ENCODE assay signal across 12 cellular contexts in the genomic region with DNA sequence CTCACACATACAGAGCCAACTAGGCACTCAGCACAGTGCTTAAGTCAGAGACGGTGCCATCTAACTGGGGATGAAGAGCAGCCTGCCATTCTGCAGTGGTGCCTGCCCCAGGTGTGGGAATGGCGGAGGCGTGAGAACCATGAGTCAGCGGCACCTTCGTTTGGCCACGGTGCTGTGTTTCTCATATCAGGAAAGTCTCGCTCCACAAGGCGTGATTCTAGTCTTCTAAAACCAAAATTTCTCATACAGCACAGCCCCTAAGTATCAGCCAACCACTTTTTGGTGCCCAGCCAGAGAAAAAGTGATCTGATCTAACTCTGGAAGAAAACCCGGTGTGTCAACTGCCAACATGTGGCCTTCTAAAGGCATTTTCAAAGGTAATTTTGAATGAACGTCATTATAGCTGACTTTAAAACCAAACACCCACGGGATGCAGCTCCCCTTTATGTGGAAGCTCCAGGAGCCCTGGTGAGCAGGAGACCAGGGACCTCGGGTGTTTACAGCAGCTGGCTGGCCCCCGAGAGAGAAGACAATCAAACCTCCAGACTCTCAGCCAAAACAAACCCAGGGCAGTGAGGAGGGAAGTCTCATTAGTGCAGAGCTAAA. TPM values are rescaled to one million over a fixed set of nuclear protein-coding genes. Genes with fewer than 3 reads are reported as not detected.
DNase-seq lines count a peak whose midpoint lies in the region; ATAC-seq and TF ChIP-seq lines count a peak whose summit lies in the region.
"Had no signal": no experiment of that assay in that cellular context is flagged by ENCODE, and none has a peak within 500 bp of the region (broad histone marks: within the 10 kb centered on the region; RNA-seq: fewer than 3 reads in every experiment).

No MANE protein-coding gene starts in this region.

- H3K9me3 Mint-ChIP-seq in MCF 10A (ENCODE audit: unreplicated experiment) = no peaks in the 10 kb centered on the region
- no peaks in the 10 kb centered on the region for H3K9me3 Mint-ChIP-seq in activated T-cell treated with anti-CD3 and anti-CD28 coated beads, Interleukin-2, amount 50 U/mL, for 24 hours
- H3K9me3 Mint-ChIP-seq in stimulated activated effector memory CD8-positive, alpha-beta T cell treated with anti-CD3 and anti-CD28 coated beads, Interleukin-12 subunit alpha, Interleukin-12 subunit beta, amount 100 ng/mL, for 72 hours = no peaks in the 10 kb centered on the region
- H3K9me3 Mint-ChIP-seq in CD8-positive, alpha-beta T cell = no peaks in the 10 kb centered on the region
- H3K9me3 Mint-ChIP-seq: CD4-positive, alpha-beta T cell had no signal

- no peaks in the 10 kb centered on the region for H3K27me3 Mint-ChIP-seq in MCF 10A (ENCODE audit: insufficient read depth, unreplicated experiment)
- H3K27me3 Mint-ChIP-seq in activated T-cell treated with anti-CD3 and anti-CD28 coated beads, Interleukin-2, amount 50 U/mL, for 24 hours = peaks cover 36% of the 10 kb centered on the region
- peaks cover 13% of the 10 kb centered on the region for H3K27me3 Mint-ChIP-seq in CD8-positive, alpha-beta T cell (ENCODE audit: low read depth)

- TF ChIP-seq CTCF in MCF 10A (IDR thresholded peaks at IDR 0.05; ENCODE audit: unreplicated experiment) = no peak
- no peak for TF ChIP-seq CTCF in breast epithelium (IDR thresholded peaks at IDR 0.05)
- TF ChIP-seq CTCF in CD8-positive, alpha-beta T cell (IDR thresholded peaks at IDR 0.05) = no peak
- TF ChIP-seq CTCF in Peyer's patch (IDR thresholded peaks at IDR 0.05) = no peak

- no peak overlapping the region for H3K27ac Mint-ChIP-seq in MCF 10A (ENCODE audit: low read depth, unreplicated experiment)
- H3K27ac Mint-ChIP-seq in activated T-cell treated with anti-CD3 and anti-CD28 coated beads, Interleukin-2, amount 50 U/mL, for 24 hours = no peak overlapping the region
- H3K27ac Mint-ChIP-seq in stimulated activated effector memory CD8-positive, alpha-beta T cell treated with anti-CD3 and anti-CD28 coated beads, Interleukin-12 subunit alpha, Interleukin-12 subunit beta, amount 100 ng/mL, for 72 hours = no peak overlapping the region
- H3K27ac Mint-ChIP-seq in CD8-positive, alpha-beta T cell = no peak overlapping the region
- H3K27ac Mint-ChIP-seq: CD4-positive, alpha-beta T cell had no signal

- H3K27ac ChIP-seq in breast epithelium (no peak overlapping the region), Peyer's patch (no peak overlapping the region)
- no peak overlapping the region for H3K27ac ChIP-seq in CD8-positive, alpha-beta T cell (ENCODE audit: low read depth, low read length)

- H3K36me3 ChIP-seq in breast epithelium (no peaks in the 10 kb centered on the region), Peyer's patch (no peaks in the 10 kb centered on the region)
- H3K36me3 ChIP-seq in CD8-positive, alpha-beta T cell (ENCODE audit: insufficient read depth, low read length) = no peaks in the 10 kb centered on the region

- no peak overlapping the region for H3K4me3 Mint-ChIP-seq in MCF 10A (ENCODE audit: unreplicated experiment)
- H3K4me3 Mint-ChIP-seq in activated T-cell treated with anti-CD3 and anti-CD28 coated beads, Interleukin-2, amount 50 U/mL, for 24 hours = no peak overlapping the region
- no peak overlapping the region for H3K4me3 Mint-ChIP-seq in stimulated activated effector memory CD8-positive, alpha-beta T cell treated with anti-CD3 and anti-CD28 coated beads, Interleukin-12 subunit alpha, Interleukin-12 subunit beta, amount 100 ng/mL, for 72 hours
- H3K4me3 Mint-ChIP-seq in CD8-positive, alpha-beta T cell = no peak overlapping the region
- H3K4me3 Mint-ChIP-seq: CD4-positive, alpha-beta T cell had no signal

- intact Hi-C loops in MCF 10A (cut with micrococcal nuclease) (no loop called here), breast epithelium (cut with DNase I; ENCODE audit: low total_unique reads) (no loop called here)
- intact Hi-C loops in CD8-positive, alpha-beta T cell (cut with DNase I, micrococcal nuclease) = no loop called here

- H3K27me3 ChIP-seq in breast epithelium = no peaks in the 10 kb centered on the region
- no peaks in the 10 kb centered on the region for H3K27me3 ChIP-seq in CD8-positive, alpha-beta T cell (ENCODE audit: insufficient read depth, low read length)
- no peaks in the 10 kb centered on the region for H3K27me3 ChIP-seq in Peyer's patch

- POLR2A ChIA-PET in MCF 10A (lab: Yijun Ruan, JAX) = no interaction called here
- POLR2A ChIA-PET in CD8-positive, alpha-beta T cell (lab: Charles Lee) = no interaction called here

- TF ChIP-seq POLR2A in breast epithelium (IDR thresholded peaks at IDR 0.05) = no peak
- no peak for TF ChIP-seq POLR2A in Peyer's patch (IDR thresholded peaks at IDR 0.05)

- H3K4me3 ChIP-seq in breast epithelium = no peak overlapping the region
- H3K4me3 ChIP-seq in CD8-positive, alpha-beta T cell (ENCODE audit: low read depth, low read length) = no peak overlapping the region
- H3K4me3 ChIP-seq in Peyer's patch = no peak overlapping the region

- peak; percentile 71 for ATAC-seq in HG02852 (IDR thresholded peaks at IDR 0.05; ENCODE audit: unreplicated experiment)
- peak; percentile 85 for ATAC-seq in stimulated activated effector memory CD8-positive, alpha-beta T cell treated with anti-CD3 and anti-CD28 coated beads, Interleukin-12 subunit alpha, Interleukin-12 subunit beta, amount 100 ng/mL, for 72 hours
- ATAC-seq in CD8-positive, alpha-beta T cell = no peak

- H3K4me1 Mint-ChIP-seq in MCF 10A (ENCODE audit: insufficient read depth, unreplicated experiment) = no peaks in the 10 kb centered on the region
- peaks cover 14% of the 10 kb centered on the region for H3K4me1 Mint-ChIP-seq in activated T-cell treated with anti-CD3 and anti-CD28 coated beads, Interleukin-2, amount 50 U/mL, for 24 hours (ENCODE audit: low read depth)
- peaks cover 10% of the 10 kb centered on the region for H3K4me1 Mint-ChIP-seq in stimulated activated effector memory CD8-positive, alpha-beta T cell treated with anti-CD3 and anti-CD28 coated beads, Interleukin-12 subunit alpha, Interleukin-12 subunit beta, amount 100 ng/mL, for 72 hours
- H3K4me1 Mint-ChIP-seq in CD8-positive, alpha-beta T cell (ENCODE audit: low read depth) = no peaks in the 10 kb centered on the region

- H3K9me3 ChIP-seq in breast epithelium = no peaks in the 10 kb centered on the region
- H3K9me3 ChIP-seq in CD8-positive, alpha-beta T cell (ENCODE audit: low read length) = no peaks in the 10 kb centered on the region
- no peaks in the 10 kb centered on the region for H3K9me3 ChIP-seq in Peyer's patch

- DNase-seq in MCF 10A (ENCODE audit: unreplicated experiment) = peak; percentile 55
- DNase-seq in breast epithelium (ENCODE audit: low spot score in 2 of 2) = no peak
- peak; percentile 42 for DNase-seq in activated T-cell treated with anti-CD3 and anti-CD28 coated beads, Interleukin-2, amount 50 U/mL, for 24 hours
- peak in 1 of 2 donors; percentile 61 for DNase-seq in stimulated activated effector memory CD8-positive, alpha-beta T cell treated with anti-CD3 and anti-CD28 coated beads, Interleukin-12 subunit alpha, Interleukin-12 subunit beta, amount 100 ng/mL, for 72 hours (ENCODE audit: low spot score in 2 of 2)
- DNase-seq in CD8-positive, alpha-beta T cell = no peak
- no peak for DNase-seq in Peyer's patch
- no peak for DNase-seq in epidermal melanocyte (ENCODE audit: insufficient read length, low spot score)
- DNase-seq: amygdala; CD4-positive, alpha-beta T cell; hypothalamus had no signal

- CTCF ChIA-PET in MCF 10A (lab: Yijun Ruan, JAX) = interaction anchor here (0.6 to 0.7 kb wide), 3 partner anchors 23 to 461 kb away, joined by 3 read pairs; no protein-coding TSS in a partner anchor
- CTCF ChIA-PET in CD8-positive, alpha-beta T cell (lab: Charles Lee) = interaction anchor here (0.6 kb wide), 1 partner anchor 866 kb away, joined by 3 read pairs; no protein-coding TSS in a partner anchor

- no peaks in the 10 kb centered on the region for H3K36me3 Mint-ChIP-seq in MCF 10A (ENCODE audit: insufficient read depth, unreplicated experiment)
- no peaks in the 10 kb centered on the region for H3K36me3 Mint-ChIP-seq in activated T-cell treated with anti-CD3 and anti-CD28 coated beads, Interleukin-2, amount 50 U/mL, for 24 hours (ENCODE audit: low read depth)
- H3K36me3 Mint-ChIP-seq in stimulated activated effector memory CD8-positive, alpha-beta T cell treated with anti-CD3 and anti-CD28 coated beads, Interleukin-12 subunit alpha, Interleukin-12 subunit beta, amount 100 ng/mL, for 72 hours = no peaks in the 10 kb centered on the region
- H3K36me3 Mint-ChIP-seq in CD8-positive, alpha-beta T cell = no peaks in the 10 kb centered on the region

- H3K4me1 ChIP-seq in breast epithelium (no peaks in the 10 kb centered on the region), Peyer's patch (no peaks in the 10 kb centered on the region)
- H3K4me1 ChIP-seq in CD8-positive, alpha-beta T cell (ENCODE audit: insufficient read depth, low read length) = no peaks in the 10 kb centered on the region

- no TSS peak for BruUV-seq in MCF 10A (replicated peaks; lab: Mats Ljungman, UMichigan)

RNA-seq across cellular contexts. Expression of gene ABCC12, which starts 54.6 kb away (rescaled TPM):
- total RNA-seq in MCF 10A (2022) (not detected in 2 replicates), breast epithelium (1 to 10 TPM in 1 of 3 donors, under 1 TPM in 1, not detected in 1; 0.15 to 1.6 TPM), Peyer's patch (not detected)
- total RNA-seq in CD8-positive, alpha-beta T cell = not detected
- total RNA-seq: CD4-positive, alpha-beta T cell; H1 had no signal

Comparison
In these comparisons a context has a peak if more than half of its experiments do, and no peak if none do; other contexts are left out.
1. DNase-seq: peak in MCF 10A (single experiment) and activated T-cell treated with anti-CD3 and anti-CD28 coated beads, Interleukin-2, amount 50 U/mL, for 24 hours (single experiment); none in breast epithelium (0 of 2), CD8-positive, alpha-beta T cell (0 of 7), Peyer's patch (0 of 3) and epidermal melanocyte (single experiment).